Comparison of ENCODE assay signal across 17 cellular contexts in the genomic region with DNA sequence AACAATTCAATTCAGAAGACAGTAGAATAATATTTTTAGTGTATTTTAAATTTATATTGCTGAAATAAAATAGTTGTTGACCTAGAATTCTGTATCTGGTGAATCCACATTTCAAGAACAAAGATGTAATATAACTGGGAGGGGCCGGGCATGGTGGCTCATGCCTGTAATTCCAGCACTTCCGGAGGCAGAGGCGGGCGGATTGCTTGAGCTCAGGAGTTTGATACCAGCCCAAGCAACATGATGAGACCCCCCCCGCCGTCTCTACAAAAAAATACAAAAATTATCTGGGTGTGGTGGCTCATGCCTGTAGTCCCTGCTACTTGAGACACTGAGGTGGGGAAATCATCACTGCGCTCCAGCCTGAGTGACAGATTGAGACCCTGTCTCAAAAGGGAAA.
"Had no signal": no experiment of that assay in that cellular context is flagged by ENCODE, and none has a peak within 500 bp of the region (broad histone marks: within the 10 kb centered on the region; RNA-seq: fewer than 3 reads in every experiment).

No MANE protein-coding gene starts in this region.

- H3K4me3 Mint-ChIP-seq: activated naive CD8-positive, alpha-beta T cell treated with anti-CD3 and anti-CD28 coated beads for 36 hours; nephron; stimulated activated naive CD8-positive, alpha-beta T cell treated with anti-CD3 and anti-CD28 coated beads, Interleukin-15, amount 100 ng/mL, for 72 hours had no signal

- ATAC-seq: gastrocnemius medialis; heart right ventricle; stimulated activated naive CD8-positive, alpha-beta T cell treated with anti-CD3 and anti-CD28 coated beads, Interleukin-15, amount 100 ng/mL, for 72 hours had no signal

- H3K27ac Mint-ChIP-seq: activated naive CD8-positive, alpha-beta T cell treated with anti-CD3 and anti-CD28 coated beads for 36 hours; nephron; stimulated activated naive CD8-positive, alpha-beta T cell treated with anti-CD3 and anti-CD28 coated beads, Interleukin-15, amount 100 ng/mL, for 72 hours had no signal

- FAIRE-seq: colon had no signal

- H3K4me1 Mint-ChIP-seq: activated naive CD8-positive, alpha-beta T cell treated with anti-CD3 and anti-CD28 coated beads for 36 hours; stimulated activated naive CD8-positive, alpha-beta T cell treated with anti-CD3 and anti-CD28 coated beads, Interleukin-15, amount 100 ng/mL, for 72 hours had no signal

- DNase-seq: activated CD4-positive, alpha-beta T cell treated with anti-CD3 and anti-CD28 coated beads, Interleukin-2, amount 50 U/mL, for 1 hour; activated CD4-positive, CD25-positive, alpha-beta regulatory T cell treated with anti-CD3 and anti-CD28 coated beads, Interleukin-2, amount 50 U/mL, for 72 hours; activated CD8-positive, alpha-beta memory T cell treated with anti-CD3 and anti-CD28 coated beads for 24 hours; activated naive CD4-positive, alpha-beta T cell; activated naive CD8-positive, alpha-beta T cell treated with anti-CD3 and anti-CD28 coated beads for 36 hours; amniotic stem cell; caudate nucleus; gastrocnemius medialis; heart right ventricle; stimulated activated CD4-positive, alpha-beta T cell treated with anti-CD3 and anti-CD28 coated beads, Interleukin-15, amount 100 ng/mL, for 24 hours; stimulated activated CD4-positive, alpha-beta T cell treated with anti-CD3 and anti-CD28 coated beads, Interleukin-2, amount 100 ng/mL, for 48 hours; stimulated activated naive CD8-positive, alpha-beta T cell treated with anti-CD3 and anti-CD28 coated beads, Interleukin-15, amount 100 ng/mL, for 72 hours; T-helper 1 cell; T1000; upper lobe of right lung had no signal
